Comparison of ENCODE assay signal across 20 cellular contexts in genomic region chr3:49649576-49649975, GRCh38.
"Had no signal": no experiment of that assay in that cellular context is flagged by ENCODE, and none has a peak within 500 bp of the region (broad histone marks: within the 10 kb centered on the region; RNA-seq: fewer than 3 reads in every experiment).

No MANE protein-coding gene starts in this region.

- H3K36me3 Mint-ChIP-seq: activated naive CD4-positive, alpha-beta T cell treated with anti-CD3 and anti-CD28 coated beads, Interleukin-2, amount 50 U/mL, for 24 hours; natural killer cell; type B pancreatic cell had no signal

- DNase-seq: activated CD4-positive, alpha-beta T cell treated with anti-CD3 and anti-CD28 coated beads, Interleukin-2, amount 50 U/mL, for 1 hour; activated CD4-positive, CD25-positive, alpha-beta regulatory T cell treated with anti-CD3 and anti-CD28 coated beads, Interleukin-2, amount 50 U/mL, for 72 hours; activated gamma-delta T cell; activated T-cell treated with anti-CD3 and anti-CD28 coated beads, Interleukin-2, amount 50 U/mL, for 72 hours; amygdala; cerebellar nuclear complex; effector CD8-positive, alpha-beta T cell; esophagus squamous epithelium; left colon; lower lobe of right lung; natural killer cell; stimulated activated naive CD8-positive, alpha-beta T cell treated with anti-CD3 and anti-CD28 coated beads, Interleukin-15, amount 100 ng/mL, for 72 hours; T-helper 2 cell had no signal

- H3K9me3 Mint-ChIP-seq: activated naive CD4-positive, alpha-beta T cell treated with anti-CD3 and anti-CD28 coated beads, Interleukin-2, amount 50 U/mL, for 24 hours; activated T-cell treated with anti-CD3 and anti-CD28 coated beads, Interleukin-2, amount 50 U/mL, for 72 hours; brain; natural killer cell; stimulated activated naive CD8-positive, alpha-beta T cell treated with anti-CD3 and anti-CD28 coated beads, Interleukin-15, amount 100 ng/mL, for 72 hours; type B pancreatic cell had no signal

- ATAC-seq: left colon; lower lobe of right lung; natural killer cell; stimulated activated naive CD8-positive, alpha-beta T cell treated with anti-CD3 and anti-CD28 coated beads, Interleukin-15, amount 100 ng/mL, for 72 hours had no signal

- H3K4me3 ChIP-seq: esophagus squamous epithelium, lower lobe of right lung, suprapubic skin had no signal

- H3K36me3 ChIP-seq: esophagus squamous epithelium, lower lobe of right lung, neutrophil, suprapubic skin had no signal

- H3K4me3 Mint-ChIP-seq: activated naive CD4-positive, alpha-beta T cell treated with anti-CD3 and anti-CD28 coated beads, Interleukin-2, amount 50 U/mL, for 24 hours; activated T-cell treated with anti-CD3 and anti-CD28 coated beads, Interleukin-2, amount 50 U/mL, for 72 hours; brain; natural killer cell; stimulated activated naive CD8-positive, alpha-beta T cell treated with anti-CD3 and anti-CD28 coated beads, Interleukin-15, amount 100 ng/mL, for 72 hours; type B pancreatic cell had no signal

- H3K27me3 ChIP-seq: esophagus squamous epithelium, neutrophil, suprapubic skin had no signal

- H3K4me1 ChIP-seq: esophagus squamous epithelium, lower lobe of right lung, suprapubic skin had no signal

- H3K27ac ChIP-seq: esophagus squamous epithelium, lower lobe of right lung, neutrophil, suprapubic skin, VCaP had no signal

- H3K9me3 ChIP-seq: esophagus squamous epithelium, lower lobe of right lung, neutrophil, suprapubic skin had no signal

- H3K4me1 Mint-ChIP-seq: activated naive CD4-positive, alpha-beta T cell treated with anti-CD3 and anti-CD28 coated beads, Interleukin-2, amount 50 U/mL, for 24 hours; natural killer cell had no signal

- FAIRE-seq: endothelial cell of umbilical vein had no signal

- H3K27ac Mint-ChIP-seq: activated naive CD4-positive, alpha-beta T cell treated with anti-CD3 and anti-CD28 coated beads, Interleukin-2, amount 50 U/mL, for 24 hours; activated T-cell treated with anti-CD3 and anti-CD28 coated beads, Interleukin-2, amount 50 U/mL, for 72 hours; type B pancreatic cell had no signal
